17 cellular contexts compared by ENCODE assay signal in genomic region chr14:105739331-105740102, GRCh38.
"Had no signal": no experiment of that assay in that cellular context is flagged by ENCODE, and none has a peak within 500 bp of the region (broad histone marks: within the 10 kb centered on the region; RNA-seq: fewer than 3 reads in every experiment).

No MANE protein-coding gene starts in this region.

- H3K27me3 ChIP-seq: ascending aorta, breast epithelium, right lobe of liver, thyroid gland, vagina had no signal

- H3K4me1 Mint-ChIP-seq: activated CD4-positive, alpha-beta T cell treated with anti-CD3 and anti-CD28 coated beads, Interleukin-2, amount 10 ng/mL, durations not matched to agents 24 days and 14 days; nephron progenitor cell had no signal

- H3K4me1 ChIP-seq: ascending aorta, breast epithelium, right lobe of liver, thyroid gland, vagina had no signal

- H3K9me3 ChIP-seq: ascending aorta, breast epithelium, right lobe of liver, thyroid gland, vagina had no signal

- H3K27ac ChIP-seq: ascending aorta, breast epithelium, right lobe of liver, thyroid gland, vagina had no signal

- DNase-seq: activated CD4-positive, alpha-beta T cell treated with anti-CD3 and anti-CD28 coated beads, Interleukin-2, amount 10 ng/mL, durations not matched to agents 24 days and 14 days; activated CD4-positive, CD25-positive, alpha-beta regulatory T cell; activated CD8-positive, alpha-beta T cell treated with anti-CD3 and anti-CD28 coated beads, Interleukin-2, amount 10 ng/mL, durations not matched to agents 7 days and 5 days; activated naive CD4-positive, alpha-beta T cell; cerebellar nuclear complex; effector memory CD4-positive, alpha-beta T cell; foreskin fibroblast; hypothalamus; left ventricle myocardium superior; mesendoderm; nephron progenitor cell; right lobe of liver; thyroid gland had no signal

- H3K4me3 Mint-ChIP-seq: activated CD4-positive, alpha-beta T cell treated with anti-CD3 and anti-CD28 coated beads, Interleukin-2, amount 10 ng/mL, durations not matched to agents 24 days and 14 days; activated CD8-positive, alpha-beta T cell treated with anti-CD3 and anti-CD28 coated beads, Interleukin-2, amount 10 ng/mL, durations not matched to agents 7 days and 5 days; nephron progenitor cell; T-helper 2 cell treated with Interferon-gamma antibody and Interleukin-4, amounts not matched to agents 5 μg/mL and 100 μg/mL, for 36 hours had no signal

- H3K27me3 Mint-ChIP-seq: activated CD4-positive, alpha-beta T cell treated with anti-CD3 and anti-CD28 coated beads, Interleukin-2, amount 10 ng/mL, durations not matched to agents 24 days and 14 days had no signal

- ATAC-seq: activated CD8-positive, alpha-beta T cell treated with anti-CD3 and anti-CD28 coated beads, Interleukin-2, amount 10 ng/mL, durations not matched to agents 7 days and 5 days; left ventricle myocardium superior; right lobe of liver had no signal

- H3K27ac Mint-ChIP-seq: activated CD4-positive, alpha-beta T cell treated with anti-CD3 and anti-CD28 coated beads, Interleukin-2, amount 10 ng/mL, durations not matched to agents 24 days and 14 days; activated CD8-positive, alpha-beta T cell treated with anti-CD3 and anti-CD28 coated beads, Interleukin-2, amount 10 ng/mL, durations not matched to agents 7 days and 5 days; nephron progenitor cell; T-helper 2 cell treated with Interferon-gamma antibody and Interleukin-4, amounts not matched to agents 5 μg/mL and 100 μg/mL, for 36 hours had no signal

- H3K9me3 Mint-ChIP-seq: activated CD4-positive, alpha-beta T cell treated with anti-CD3 and anti-CD28 coated beads, Interleukin-2, amount 10 ng/mL, durations not matched to agents 24 days and 14 days; T-helper 2 cell treated with Interferon-gamma antibody and Interleukin-4, amounts not matched to agents 5 μg/mL and 100 μg/mL, for 36 hours had no signal

- H3K4me3 ChIP-seq: ascending aorta, breast epithelium, right lobe of liver, thyroid gland, vagina had no signal

- H3K36me3 ChIP-seq: ascending aorta, breast epithelium, right lobe of liver, thyroid gland, vagina had no signal
